In the genomic region with DNA sequence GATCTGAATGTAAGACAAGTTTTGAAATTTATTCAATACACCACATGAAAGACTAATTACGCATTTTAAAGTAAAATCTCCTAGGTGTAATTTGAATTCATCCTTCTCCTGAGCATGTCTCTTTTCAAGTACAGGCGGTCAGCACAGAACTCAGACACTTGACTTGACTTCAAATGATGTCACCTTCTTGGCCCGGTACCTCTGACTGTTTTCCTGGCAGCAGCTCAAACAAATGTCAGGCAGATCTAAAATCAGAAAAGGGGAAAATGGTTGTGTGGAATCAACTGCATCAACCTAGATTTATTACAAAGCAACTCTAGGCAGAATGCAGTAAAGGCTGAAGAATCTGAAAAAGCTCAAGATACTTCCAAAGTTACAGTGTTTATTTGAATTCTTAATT, we compare ENCODE assay signal across 23 cellular contexts. TPM values are rescaled to one million over a fixed set of nuclear protein-coding genes. Genes with fewer than 3 reads are reported as not detected.
"Had no signal": no experiment of that assay in that cellular context is flagged by ENCODE, and none has a peak within 500 bp of the region (broad histone marks: within the 10 kb centered on the region; RNA-seq: fewer than 3 reads in every experiment).

No MANE protein-coding gene starts in this region.

- H3K9me3 ChIP-seq: sigmoid colon, testis, upper lobe of right lung had no signal

- H3K4me3 ChIP-seq: ascending aorta, heart left ventricle, neural progenitor cell, sigmoid colon, spleen, stomach, testis, upper lobe of right lung had no signal

- ATAC-seq: activated CD4-positive, CD25-positive, alpha-beta regulatory T cell treated with anti-CD3 and anti-CD28 coated beads, Interleukin-2, amount 50 U/mL, for 24 hours; activated naive CD8-positive, alpha-beta T cell treated with anti-CD3 and anti-CD28 coated beads, Interleukin-2, amount 50 U/mL, for 24 hours; activated T-helper 17 cell treated with anti-CD3 and anti-CD28 coated beads, Interleukin-2, amount 50 U/mL, for 72 hours; heart left ventricle; left colon; upper lobe of right lung had no signal

- H3K36me3 ChIP-seq: ascending aorta, heart left ventricle, neural progenitor cell, sigmoid colon, spleen, stomach, upper lobe of right lung had no signal

- DNase-seq: activated CD4-positive, alpha-beta T cell treated with anti-CD3 and anti-CD28 coated beads, Interleukin-2, amount 50 U/mL, for 4 hours; activated naive CD4-positive, alpha-beta T cell treated with anti-CD3 and anti-CD28 coated beads for 36 hours; activated naive CD8-positive, alpha-beta T cell treated with anti-CD3 and anti-CD28 coated beads, Interleukin-2, amount 50 U/mL, for 24 hours; activated T-cell treated with anti-CD3 and anti-CD28 coated beads for 4 hours; central memory CD4-positive, alpha-beta T cell; cortex of kidney; effector CD8-positive, alpha-beta T cell; foreskin melanocyte; heart left ventricle; left colon; naive B cell; sigmoid colon; spleen; stomach; testis; upper lobe of right lung had no signal

- H3K27me3 ChIP-seq: ascending aorta, neural progenitor cell, stomach, testis had no signal

RNA-seq across cellular contexts. Expression of gene PROKR1, which starts 11.4 kb away (rescaled TPM):
- total RNA-seq: activated naive CD4-positive, alpha-beta T cell treated with anti-CD3 and anti-CD28 coated beads for 36 hours; activated T-helper 17 cell treated with anti-CD3 and anti-CD28 coated beads, Interleukin-2, amount 50 U/mL, for 72 hours; ascending aorta; heart left ventricle; lung microvascular endothelial cell; osteocyte; pulmonary artery endothelial cell; stomach; upper lobe of right lung had no signal
